Comparison of ENCODE assay signal across 20 cellular contexts in genomic region chrX:115602308-115602707, GRCh38. TPM values are rescaled to one million over a fixed set of nuclear protein-coding genes. Genes with fewer than 3 reads are reported as not detected.
DNase-seq lines count a peak whose midpoint lies in the region; ATAC-seq and TF ChIP-seq lines count a peak whose summit lies in the region.
"Had no signal": no experiment of that assay in that cellular context is flagged by ENCODE, and none has a peak within 500 bp of the region (broad histone marks: within the 10 kb centered on the region; RNA-seq: fewer than 3 reads in every experiment).

No MANE protein-coding gene starts in this region.

- H3K36me3 ChIP-seq in BLaER1 (peaks cover 24% of the 10 kb centered on the region; the same call in 1 of the 2 replicates), PC-9 (ENCODE audit: low read depth) (peaks cover 6% of the 10 kb centered on the region), subcutaneous abdominal adipose tissue (ENCODE audit: control insufficient read depth in 5 of 5, insufficient read depth in 5 of 5, low read length in 5 of 5) (peaks cover 0 to 4% (median 0%) of the 10 kb centered on the region in 5 donors)
- H3K36me3 ChIP-seq: pancreas, Peyer's patch had no signal

- no peaks in the 10 kb centered on the region for H3K9me3 ChIP-seq in BLaER1
- no peaks in the 10 kb centered on the region for H3K9me3 ChIP-seq in PC-9 (ENCODE audit: insufficient read depth, low read depth)
- H3K9me3 ChIP-seq in subcutaneous abdominal adipose tissue (ENCODE audit: control insufficient read depth in 5 of 5, low read length in 5 of 5), result no peaks in the 10 kb centered on the region
- H3K9me3 ChIP-seq: body of pancreas, pancreas, Peyer's patch, SK-N-SH had no signal

- H3K79me2 ChIP-seq in PC-9 (ENCODE audit: low read depth), result peaks cover 42% of the 10 kb centered on the region

- BruUV-seq in PC-9 (replicated peaks; lab: Mats Ljungman, UMichigan), result no TSS peak

- no peak overlapping the region for H3K27ac ChIP-seq in BLaER1
- H3K27ac ChIP-seq in PC-9, result peak overlapping the region; percentile 61
- H3K27ac ChIP-seq in subcutaneous abdominal adipose tissue (ENCODE audit: low read depth, low read length), result peak overlapping the region; percentile 47
- H3K27ac ChIP-seq: pancreas, Peyer's patch had no signal

- CTCF ChIA-PET in PC-9 (lab: Charles Lee), result interaction anchor here (0.7 kb wide), 1 partner anchor 41 kb away, joined by 3 read pairs; the partner anchor contains the start of gene PLS3

- H3K4me2 ChIP-seq in BLaER1 (peak overlapping the region; percentile 16; the same call in 1 of the 2 replicates), PC-9 (no peak overlapping the region)
- H3K4me2 ChIP-seq: SK-N-SH had no signal

- intact Hi-C loops in PC-9 (cut with micrococcal nuclease; ENCODE audit: unreplicated experiment), result no loop called here

- no peak for DNase-seq in PC-9
- DNase-seq in epithelial cell of esophagus (ENCODE audit: low read depth), result peak; percentile 66
- no peak for DNase-seq in DMS153 treated with DMSO at 0.1 percent for 48 hours (lab: John Stamatoyannopoulos, UW; ENCODE audit: unreplicated experiment)
- no peak for DNase-seq in NCI-H1694 (lab: John Stamatoyannopoulos, UW)
- DNase-seq: activated CD4-positive, CD25-positive, alpha-beta regulatory T cell treated with anti-CD3 and anti-CD28 coated beads, Interleukin-2, amount 50 U/mL, for 72 hours; body of pancreas; CD8-positive, alpha-beta T cell; DMS79 treated with DMSO at 0.1 percent for 48 hours; naive B cell; NCI-H1930; pancreas; Peyer's patch; SK-N-SH had no signal

- H3K9ac ChIP-seq in BLaER1 (no peak overlapping the region), subcutaneous abdominal adipose tissue (ENCODE audit: low read length in 5 of 5) (no peak overlapping the region)
- H3K9ac ChIP-seq: SK-N-SH had no signal

- no peak overlapping the region for H2AFZ ChIP-seq in PC-9

- peaks cover 10% of the 10 kb centered on the region; the same call in 1 of the 2 replicates for H3F3A ChIP-seq in PC-9 (ENCODE audit: insufficient read depth, low read depth)

- peaks cover 24% of the 10 kb centered on the region for H3K4me1 ChIP-seq in BLaER1
- H3K4me1 ChIP-seq in PC-9 (replicated peaks; ENCODE audit: insufficient read depth), result peaks cover 27% of the 10 kb centered on the region
- H3K4me1 ChIP-seq in subcutaneous abdominal adipose tissue (ENCODE audit: control insufficient read depth in 5 of 5, insufficient read depth in 5 of 5, low read length in 5 of 5), result no peaks in the 10 kb centered on the region
- H3K4me1 ChIP-seq: body of pancreas, pancreas, Peyer's patch had no signal

- H3K4me3 ChIP-seq in BLaER1 (no peak overlapping the region), PC-9 (no peak overlapping the region), epithelial cell of esophagus (ENCODE audit: low read length) (no peak overlapping the region), subcutaneous abdominal adipose tissue (ENCODE audit: low read depth in 1 of 5, low read length in 5 of 5) (no peak overlapping the region)
- H3K4me3 ChIP-seq: body of pancreas, K562, lung, pancreas, Peyer's patch had no signal

- ATAC-seq in GM18511 (IDR thresholded peaks at IDR 0.05; ENCODE audit: unreplicated experiment), result no peak
- no peak for ATAC-seq in activated CD4-positive, CD25-positive, alpha-beta regulatory T cell treated with anti-CD3 and anti-CD28 coated beads, Interleukin-2, amount 50 U/mL, for 24 hours
- ATAC-seq: activated naive CD4-positive, alpha-beta T cell treated with anti-CD3 and anti-CD28 coated beads, Interleukin-2, amount 50 U/mL, for 72 hours; body of pancreas; CD8-positive, alpha-beta T cell; K562; pancreas had no signal

- H3K27me3 ChIP-seq in BLaER1 (peaks cover 94% of the 10 kb centered on the region), PC-9 (ENCODE audit: insufficient read depth, low read depth) (no peaks in the 10 kb centered on the region), subcutaneous abdominal adipose tissue (ENCODE audit: control insufficient read depth in 5 of 5, insufficient read depth in 4 of 5, low read length in 5 of 5) (peaks cover 0 to 6% (median 0%) of the 10 kb centered on the region in 5 donors)
- H3K27me3 ChIP-seq: body of pancreas, Peyer's patch had no signal

- H4K20me1 ChIP-seq in BLaER1 (peaks cover 98% of the 10 kb centered on the region), PC-9 (ENCODE audit: insufficient read depth) (no peaks in the 10 kb centered on the region)

- POLR2A ChIA-PET in PC-9 (lab: Charles Lee; ENCODE audit: unreplicated experiment), result interaction anchor here (0.7 kb wide), 1 partner anchor 32 kb away, joined by 9 read pairs; no protein-coding TSS in a partner anchor

- TF ChIP-seq CTCF in PC-9 (conservative IDR thresholded peaks at IDR 0.05), result no peak
- no peak for TF ChIP-seq CTCF in epithelial cell of esophagus (IDR thresholded peaks at IDR 0.05; ENCODE audit: insufficient read depth, low read depth, low read length, missing control alignments)

- no peaks in the 10 kb centered on the region for H3K9me2 ChIP-seq in PC-9 (ENCODE audit: insufficient read depth)
- H3K9me2 ChIP-seq: SK-N-SH had no signal

RNA-seq across cellular contexts. Expression of gene PLS3, which starts 41.3 kb away (rescaled TPM):
- 221 and 257 TPM in 2 replicates for total RNA-seq in PC-9 (2021)
- total RNA-seq: CD8-positive, alpha-beta T cell had no signal
